25 cellular contexts compared by ENCODE assay signal in genomic region chr12:101780599-101780998, GRCh38. TPM values are rescaled to one million over a fixed set of nuclear protein-coding genes. Genes with fewer than 3 reads are reported as not detected.
A peak's percentile ranks its signal among the peaks of the same experiment; 100 is the strongest.
DNase-seq lines count a peak whose midpoint lies in the region; ATAC-seq and TF ChIP-seq lines count a peak whose summit lies in the region.
"Had no signal": no experiment of that assay in that cellular context is flagged by ENCODE, and none has a peak within 500 bp of the region (broad histone marks: within the 10 kb centered on the region; RNA-seq: fewer than 3 reads in every experiment).

No MANE protein-coding gene starts in this region.

- 83% methylated on average over 1 of the region's 2 CpGs; no CpG with 5 or more reads in 1 of the 2 experiments for WGBS in IMR-90 (ENCODE audit: extremely low coverage in 2 of 2, insufficient read length in 1 of 2), 2 experiments
- 79 to 84% methylated on average over 2 of the region's 2 CpGs for WGBS in body of pancreas, 2 donors

- no peak overlapping the region for H3K18ac ChIP-seq in IMR-90 (ENCODE audit: low read depth, low read length)

- H3K4me3 ChIP-seq in IMR-90 (ENCODE audit: insufficient read depth, low read depth, low read length) (no peak overlapping the region), body of pancreas (no peak overlapping the region)
- H3K4me3 ChIP-seq: adrenal gland, lung, tibial artery had no signal

- no peak for ATAC-seq in IMR-90 (ENCODE audit: low read depth)
- peak; percentile 49 to 78 for ATAC-seq in naive B cell (ENCODE audit: low read depth in 2 of 2)
- ATAC-seq in body of pancreas, result no peak
- ATAC-seq in HG03457 (IDR thresholded peaks at IDR 0.05; ENCODE audit: unreplicated experiment), result no peak
- ATAC-seq: sciatic nerve; stimulated activated memory B cell treated with anti-CD40 and anti-IgM and Interleukin-4, amounts not matched to agents 10 μg/mL and 1 μg/mL and 100 μg/mL, for 72 hours had no signal

- H3K9me3 ChIP-seq in IMR-90 (ENCODE audit: control insufficient read depth, insufficient read depth, low read length), result no peaks in the 10 kb centered on the region
- H3K9me3 ChIP-seq in body of pancreas, result no peaks in the 10 kb centered on the region
- H3K9me3 ChIP-seq: adrenal gland, tibial artery had no signal

- H4K20me1 ChIP-seq in IMR-90 (ENCODE audit: insufficient read depth, low read length), result no peaks in the 10 kb centered on the region

- TF ChIP-seq RAD21 in IMR-90 (IDR thresholded peaks at IDR 0.05; ENCODE audit: low read length), result no peak

- H4K8ac ChIP-seq in IMR-90 (ENCODE audit: low read depth in 2 of 2, low read length in 2 of 2), result no peak overlapping the region

- no peak overlapping the region for H2AFZ ChIP-seq in IMR-90 (replicated peaks; ENCODE audit: low read length, poor library complexity)
- H2AFZ ChIP-seq: parathyroid adenoma had no signal

- no peak overlapping the region for H2BK20ac ChIP-seq in IMR-90 (ENCODE audit: low read depth, low read length)

- peak overlapping the region; percentile 42 to 86 (median 72) for H3K27ac Mint-ChIP-seq in CD14-positive monocyte
- H3K27ac Mint-ChIP-seq in naive B cell, result peak overlapping the region in 3 of 6 donors; percentile 47 to 64 (median 55)
- H3K27ac Mint-ChIP-seq: stimulated activated memory B cell treated with anti-CD40 and anti-IgM and Interleukin-4, amounts not matched to agents 10 μg/mL and 1 μg/mL and 100 μg/mL, for 72 hours had no signal

- no peak overlapping the region for H4K5ac ChIP-seq in IMR-90 (ENCODE audit: low read depth, low read length)

- H3K27me3 ChIP-seq in IMR-90 (ENCODE audit: control insufficient read depth, insufficient read depth, low read length) (no peaks in the 10 kb centered on the region), body of pancreas (no peaks in the 10 kb centered on the region)
- H3K27me3 ChIP-seq: adrenal gland, tibial artery had no signal

- peaks cover 9% of the 10 kb centered on the region for H3K4me1 ChIP-seq in IMR-90 (ENCODE audit: control insufficient read depth, insufficient read depth, low read length)
- no peaks in the 10 kb centered on the region for H3K4me1 ChIP-seq in body of pancreas
- H3K4me1 ChIP-seq: adrenal gland had no signal

- H4K91ac ChIP-seq in IMR-90 (ENCODE audit: insufficient read depth, low read depth, low read length), result no peak overlapping the region

- no peak overlapping the region for H2BK5ac ChIP-seq in IMR-90 (ENCODE audit: low read depth, low read length, poor library complexity, severe bottlenecking)

- peaks cover 55% of the 10 kb centered on the region for H3K4me1 Mint-ChIP-seq in CD14-positive monocyte
- peaks cover 9 to 20% (median 15%) of the 10 kb centered on the region in 3 donors for H3K4me1 Mint-ChIP-seq in naive B cell

- H3K9me3 Mint-ChIP-seq in CD14-positive monocyte (no peaks in the 10 kb centered on the region), naive B cell (no peaks in the 10 kb centered on the region)
- H3K9me3 Mint-ChIP-seq: stimulated activated memory B cell treated with anti-CD40 and anti-IgM and Interleukin-4, amounts not matched to agents 10 μg/mL and 1 μg/mL and 100 μg/mL, for 72 hours had no signal

- peaks cover 41 to 67% of the 10 kb centered on the region in 2 donors for H3K36me3 Mint-ChIP-seq in CD14-positive monocyte
- peaks cover 23 to 24% of the 10 kb centered on the region in 2 donors for H3K36me3 Mint-ChIP-seq in naive B cell

- H3K4me2 ChIP-seq in IMR-90 (ENCODE audit: low read depth, low read length), result no peak overlapping the region

- H3K27ac ChIP-seq in IMR-90 (ENCODE audit: insufficient read depth, low read length) (no peak overlapping the region), body of pancreas (no peak overlapping the region)
- H3K27ac ChIP-seq: adrenal gland, parathyroid adenoma, tibial artery had no signal

- no peaks in the 10 kb centered on the region; a peak in 2 of 4 replicates for H3K79me1 ChIP-seq in IMR-90 (ENCODE audit: low read depth in 1 of 2, low read length in 2 of 2)

- no peak overlapping the region for H3K23ac ChIP-seq in IMR-90 (ENCODE audit: low read depth, low read length)

- BruUV-seq in IMR-90 (replicated peaks; lab: Mats Ljungman, UMichigan), result no TSS peak

- H3K4me3 Mint-ChIP-seq in CD14-positive monocyte, result peak overlapping the region in 1 of 2 donors; percentile 56
- H3K4me3 Mint-ChIP-seq in naive B cell, result peak overlapping the region in 2 of 8 donors; percentile 0 to 37
- H3K4me3 Mint-ChIP-seq: stimulated activated memory B cell treated with anti-CD40 and anti-IgM and Interleukin-4, amounts not matched to agents 10 μg/mL and 1 μg/mL and 100 μg/mL, for 72 hours had no signal

- POLR2A ChIA-PET in IMR-90 (lab: Charles Lee; ENCODE audit: unreplicated experiment), result no interaction called here

- no peak overlapping the region for H3K14ac ChIP-seq in IMR-90 (replicated peaks; ENCODE audit: low read depth, low read length)

- H2BK120ac ChIP-seq in IMR-90 (ENCODE audit: low read depth, low read length), result no peak overlapping the region

- no peak overlapping the region for H3K56ac ChIP-seq in IMR-90 (ENCODE audit: extremely low read depth, insufficient read depth, low read length)

- peaks cover 12% of the 10 kb centered on the region for H3K9me1 ChIP-seq in IMR-90 (ENCODE audit: insufficient read depth, low read length)

- TF ChIP-seq POLR2A in IMR-90 (IDR thresholded peaks at IDR 0.05; ENCODE audit: low read depth, low read length), result no peak
- TF ChIP-seq POLR2A in body of pancreas (IDR thresholded peaks at IDR 0.05), result no peak

- in situ Hi-C loops in IMR-90 (cut with MboI; ENCODE audit: low sequenced_read_pairs), result no loop called here

- DNase-seq in CD14-positive monocyte (ENCODE audit: low spot score), result no peak
- no peak for DNase-seq in IMR-90
- DNase-seq in SKM-1 (lab: John Stamatoyannopoulos, UW; ENCODE audit: unreplicated experiment), result peak; percentile 3
- peak; percentile 5 for DNase-seq in naive B cell
- no peak for DNase-seq in body of pancreas
- DNase-seq in NCI-H524 (lab: John Stamatoyannopoulos, UW), result no peak
- DNase-seq: activated CD4-positive, alpha-beta T cell treated with anti-CD3 and anti-CD28 coated beads, Interleukin-2, amount 50 U/mL, for 4 hours; adrenal gland; dermis blood vessel endothelial cell; foreskin fibroblast; GOT3; hippocampal formation; islet precursor cell; NCI-H146; NCI-H2227 treated with DMSO at 0.1 percent for 48 hours; NCI-H82; SW 1271; tibial artery had no signal

- dilution Hi-C loops in IMR-90 (cut with HindIII; ENCODE audit: low sequenced_read_pairs, unreplicated experiment), result no loop called here

- intact Hi-C loops in CD14-positive monocyte (cut with micrococcal nuclease) (no loop called here), IMR-90 (cut with micrococcal nuclease) (no loop called here), body of pancreas (cut with DNase I) (no loop called here)

- no peak overlapping the region for H2AK5ac ChIP-seq in IMR-90 (ENCODE audit: low read depth, low read length)

- TF ChIP-seq CTCF in CD14-positive monocyte (IDR thresholded peaks at IDR 0.05) (no peak), IMR-90 (conservative IDR thresholded peaks at IDR 0.05; ENCODE audit: low read depth, low read length) (no peak), body of pancreas (IDR thresholded peaks at IDR 0.05) (no peak)

- H3K36me3 ChIP-seq in IMR-90 (ENCODE audit: control insufficient read depth, insufficient read depth, low read length), result peaks cover 3% of the 10 kb centered on the region; the same call in 1 of the 2 replicates
- peaks cover 0 to 2% of the 10 kb centered on the region in 2 donors for H3K36me3 ChIP-seq in body of pancreas (replicated peaks in 1 of 2; ENCODE audit: insufficient read depth in 1 of 2, low read depth in 2 of 2)
- H3K36me3 ChIP-seq: adrenal gland had no signal

- no peak overlapping the region for H3K4ac ChIP-seq in IMR-90 (ENCODE audit: low read depth, low read length)

- no peak overlapping the region for H2BK15ac ChIP-seq in IMR-90 (ENCODE audit: low read depth, low read length)

- CTCF ChIA-PET in IMR-90 (lab: Yijun Ruan, JAX), result no interaction called here

- no peak overlapping the region for H2AK9ac ChIP-seq in IMR-90 (replicated peaks; ENCODE audit: low read depth, low read length, poor library complexity)

- H3K9ac ChIP-seq in IMR-90 (ENCODE audit: low read depth, low read length), result no peak overlapping the region
- H3K9ac ChIP-seq: parathyroid adenoma had no signal

- H3K27me3 Mint-ChIP-seq in CD14-positive monocyte (ENCODE audit: low read depth in 3 of 3) (no peaks in the 10 kb centered on the region), naive B cell (no peaks in the 10 kb centered on the region)
- H3K27me3 Mint-ChIP-seq: stimulated activated memory B cell treated with anti-CD40 and anti-IgM and Interleukin-4, amounts not matched to agents 10 μg/mL and 1 μg/mL and 100 μg/mL, for 72 hours had no signal

TF ChIP-seq in IMR-90, 13 proteins besides CTCF, POLR2A, EP300 and RAD21:
- TF ChIP-seq CEBPB (IDR thresholded peaks at IDR 0.05; ENCODE audit: low read depth, low read length), result peak; percentile 39; the same call in 1 of the 2 replicates
- no peak for TF ChIP-seq BHLHE40 (IDR thresholded peaks at IDR 0.05; ENCODE audit: low read depth, low read length)
TF ChIP-seq in IMR-90: peak in this region for 1.

RNA-seq across cellular contexts. Expression of gene SYCP3, which starts 41.3 kb away (rescaled TPM):
- polyA plus RNA-seq in CD14-positive monocyte (not detected), IMR-90 (2012; rRNA removed) (0.07 TPM in 1 of 2 replicates, not detected in the other), naive B cell (ENCODE audit: low read depth in 6 of 6) (1 to 10 TPM in 1 of 6 donors, under 1 TPM in 5; 0.74 to 1.6 (median 0.78) TPM)
- total RNA-seq in IMR-90 (2012; rRNA removed) (under 0.01 TPM in 1 of 2 replicates, not detected in the other), body of pancreas (under 1 TPM in 1 of 2 donors, not detected in 1; 0.26 TPM)
- not detected in 2 replicates for polyA plus RNA-seq in IMR-90 (2012; cell fraction: cytosol; rRNA removed)
- polyA plus RNA-seq in IMR-90 (2012; cell fraction: nucleus; rRNA removed; ENCODE audit: low replicate concordance), result 0.10 TPM in 1 of 2 replicates, not detected in the other
- total RNA-seq: dermis blood vessel endothelial cell, RPMI7951, sciatic nerve had no signal
- polyA plus RNA-seq: endothelial cell of umbilical vein had no signal

RNA-seq across cellular contexts. Expression of gene GNPTAB, which starts 50.2 kb away (rescaled TPM):
- polyA plus RNA-seq in CD14-positive monocyte (10 to 100 TPM; 24.1 to 29.1 TPM), IMR-90 (2012; rRNA removed) (14.1 and 16.0 TPM in 2 replicates), naive B cell (ENCODE audit: low read depth in 6 of 6) (10 to 100 TPM; 29.8 to 39.8 (median 33.7) TPM)
- total RNA-seq in IMR-90 (2012; rRNA removed) (24.2 and 28.9 TPM in 2 replicates), body of pancreas (10 to 100 TPM; 15.5 to 27.2 TPM)
- 3.8 and 5.0 TPM in 2 replicates for polyA plus RNA-seq in IMR-90 (2012; cell fraction: cytosol; rRNA removed)
- 2.5 and 15.9 TPM in 2 replicates for polyA plus RNA-seq in IMR-90 (2012; cell fraction: nucleus; rRNA removed; ENCODE audit: low replicate concordance)

Comparison
In these comparisons a context has a peak if more than half of its experiments do, and no peak if none do; other contexts are left out.
1. DNase-seq: peak in SKM-1 (single experiment) and naive B cell (single experiment); none in CD14-positive monocyte (single experiment), IMR-90 (single experiment), body of pancreas (0 of 4) and NCI-H524 (0 of 2).
2. ATAC-seq: peak in naive B cell (2 of 2); none in IMR-90 (single experiment), body of pancreas (single experiment) and HG03457 (single experiment).